Comparison of ENCODE assay signal across 29 cellular contexts in genomic region chr10:18577823-18578685, GRCh38.
"Had no signal": no experiment of that assay in that cellular context is flagged by ENCODE, and none has a peak within 500 bp of the region (broad histone marks: within the 10 kb centered on the region; RNA-seq: fewer than 3 reads in every experiment).

No MANE protein-coding gene starts in this region.

- H3K27ac ChIP-seq: neural progenitor cell, ovary, parathyroid adenoma, psoas muscle, right lobe of liver, sigmoid colon, suprapubic skin, testis, tibial artery, transverse colon, upper lobe of right lung, uterus had no signal

- H3K4me1 ChIP-seq: parathyroid adenoma, psoas muscle, right lobe of liver, sigmoid colon, suprapubic skin, testis, tibial artery, transverse colon, upper lobe of right lung, uterus had no signal

- H3K4me3 ChIP-seq: neural progenitor cell, ovary, psoas muscle, right lobe of liver, sigmoid colon, suprapubic skin, testis, tibial artery, transverse colon, upper lobe of right lung, uterus had no signal

- H3K4me3 Mint-ChIP-seq: natural killer cell; nephron; neural progenitor cell; stimulated activated memory B cell treated with anti-CD40 and anti-IgM and Interleukin-4, amounts not matched to agents 10 μg/mL and 1 μg/mL and 100 μg/mL, for 72 hours; stimulated activated naive CD8-positive, alpha-beta T cell treated with anti-CD3 and anti-CD28 coated beads, Interleukin-15, amount 100 ng/mL, for 72 hours; type B pancreatic cell had no signal

- H3K4me2 ChIP-seq: neural progenitor cell had no signal

- H3K79me2 ChIP-seq: parathyroid adenoma had no signal

- DNase-seq: natural killer cell; occipital lobe; ovary; posterior cingulate gyrus; psoas muscle; right cardiac atrium; right lobe of liver; sigmoid colon; small intestine; stimulated activated CD4-positive, alpha-beta T cell treated with anti-CD3 and anti-CD28 coated beads, Interleukin-1b, Interleukin-23, amount 100 ng/mL, for 48 hours; stimulated activated CD4-positive, alpha-beta T cell treated with anti-CD3 and anti-CD28 coated beads, Interleukin-4, amount 100 ng/mL, for 1 hour; stimulated activated CD4-positive, alpha-beta T cell treated with anti-CD3 and anti-CD28 coated beads, Interleukin-4, amount 100 ng/mL, for 4 hours; stimulated activated CD8-positive, alpha-beta memory T cell treated with anti-CD3 and anti-CD28 coated beads, Interleukin-4, amount 100 ng/mL, for 48 hours; stimulated activated naive CD4-positive, alpha-beta T cell; stimulated activated naive CD8-positive, alpha-beta T cell treated with anti-CD3 and anti-CD28 coated beads, Interleukin-15, amount 100 ng/mL, for 72 hours; stimulated activated naive CD8-positive, alpha-beta T cell treated with anti-CD3 and anti-CD28 coated beads, Interleukin-15, Interleukin-2, amounts not matched to agents 100 U/mL and 50 U/mL, for 24 hours; substantia nigra; testis; tibial artery; transverse colon; upper lobe of right lung; uterus had no signal

- H3K36me3 ChIP-seq: neural progenitor cell, ovary, upper lobe of right lung, uterus had no signal

- FAIRE-seq: small intestine had no signal

- H3K9me3 ChIP-seq: psoas muscle, right lobe of liver, suprapubic skin, testis, tibial artery, transverse colon, upper lobe of right lung, uterus had no signal

- H3K27ac Mint-ChIP-seq: natural killer cell; nephron; neural progenitor cell; progenitor cell of endocrine pancreas; stimulated activated memory B cell treated with anti-CD40 and anti-IgM and Interleukin-4, amounts not matched to agents 10 μg/mL and 1 μg/mL and 100 μg/mL, for 72 hours; stimulated activated naive CD8-positive, alpha-beta T cell treated with anti-CD3 and anti-CD28 coated beads, Interleukin-15, amount 100 ng/mL, for 72 hours; type B pancreatic cell had no signal

- H3K27me3 Mint-ChIP-seq: progenitor cell of endocrine pancreas; stimulated activated memory B cell treated with anti-CD40 and anti-IgM and Interleukin-4, amounts not matched to agents 10 μg/mL and 1 μg/mL and 100 μg/mL, for 72 hours; stimulated activated naive CD8-positive, alpha-beta T cell treated with anti-CD3 and anti-CD28 coated beads, Interleukin-15, amount 100 ng/mL, for 72 hours; type B pancreatic cell had no signal

- H3K4me1 Mint-ChIP-seq: nephron; neural progenitor cell; stimulated activated memory B cell treated with anti-CD40 and anti-IgM and Interleukin-4, amounts not matched to agents 10 μg/mL and 1 μg/mL and 100 μg/mL, for 72 hours had no signal

- H3K27me3 ChIP-seq: neural progenitor cell, ovary, right lobe of liver, sigmoid colon, suprapubic skin, testis, tibial artery, transverse colon, upper lobe of right lung, uterus had no signal

- H3K9ac ChIP-seq: neural progenitor cell, parathyroid adenoma had no signal

- ATAC-seq: natural killer cell; psoas muscle; right cardiac atrium; right lobe of liver; stimulated activated memory B cell treated with anti-CD40 and anti-IgM and Interleukin-4, amounts not matched to agents 10 μg/mL and 1 μg/mL and 100 μg/mL, for 72 hours; stimulated activated naive CD8-positive, alpha-beta T cell treated with anti-CD3 and anti-CD28 coated beads, Interleukin-15, amount 100 ng/mL, for 72 hours; stimulated activated naive CD8-positive, alpha-beta T cell treated with anti-CD3 and anti-CD28 coated beads, Interleukin-15, Interleukin-2, amounts not matched to agents 100 U/mL and 50 U/mL, for 24 hours; upper lobe of right lung had no signal

- H2AFZ ChIP-seq: neural progenitor cell, parathyroid adenoma had no signal
